ENCODE assay signal across 1 cellular context in genomic region chr9:136720251-136720886, GRCh38.
TF ChIP-seq lines count a peak whose summit lies in the region.

No MANE protein-coding gene starts in this region.

TF ChIP-seq in SK-N-SH, 30 proteins besides CTCF, POLR2A, EP300 and RAD21 (continued from another document):
- no peak for TF ChIP-seq REST (IDR thresholded peaks at IDR 0.05; ENCODE audit: low read depth, low read length)
- no peak for TF ChIP-seq EZH2phosphoT487 (IDR thresholded peaks at IDR 0.05; ENCODE audit: borderline replicate concordance, low read depth)
- TF ChIP-seq TEAD4 (IDR thresholded peaks at IDR 0.05; ENCODE audit: borderline replicate concordance, insufficient read depth): no peak
- no peak for TF ChIP-seq SIN3A (IDR thresholded peaks at IDR 0.05; ENCODE audit: borderline replicate concordance, low read depth, low read length)
- no peak for TF ChIP-seq RCOR1 (IDR thresholded peaks at IDR 0.05; ENCODE audit: low read length)
- TF ChIP-seq TCF12 (IDR thresholded peaks at IDR 0.05): no peak
- no peak for TF ChIP-seq RFX5 (IDR thresholded peaks at IDR 0.05; ENCODE audit: low read length)
- TF ChIP-seq FOXJ3 (CRISPR knock-in tag; IDR thresholded peaks at IDR 0.05): no peak
